In the genomic region with DNA sequence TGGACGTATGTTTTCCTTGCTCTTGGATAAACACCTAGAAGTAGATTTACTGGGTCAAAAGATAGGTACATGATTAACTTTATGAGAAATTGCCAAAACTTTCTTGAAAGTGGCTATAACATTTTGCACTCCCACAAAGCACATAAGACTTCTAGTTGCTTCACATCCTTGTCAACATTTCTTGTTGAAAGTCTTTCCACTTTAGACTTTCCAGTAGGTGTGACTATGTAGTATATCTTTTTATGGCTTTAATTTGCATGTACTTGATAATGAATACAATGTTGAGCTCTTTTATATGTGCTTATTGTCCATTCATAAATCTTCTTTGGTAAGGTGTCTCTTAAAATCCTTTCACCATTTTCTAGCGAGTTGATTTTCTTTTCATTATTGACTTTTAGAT, we compare ENCODE assay signal across 25 cellular contexts.
DNase-seq lines count a peak whose midpoint lies in the region; ATAC-seq, FAIRE-seq and TF ChIP-seq lines count a peak whose summit lies in the region.
"Had no signal": no experiment of that assay in that cellular context is flagged by ENCODE, and none has a peak within 500 bp of the region (broad histone marks: within the 10 kb centered on the region; RNA-seq: fewer than 3 reads in every experiment).

No MANE protein-coding gene starts in this region.

- DNase-seq in D721Med (ENCODE audit: insufficient read length, low spot score) (no peak), left colon (no peak), small intestine (peak; percentile 34), Peyer's patch (no peak), MV-4-11 (lab: John Stamatoyannopoulos, UW) (no peak)
- DNase-seq: 8988T; AML-193; Caco-2; Calu3; CD4-positive, alpha-beta T cell; CD8-positive, alpha-beta T cell; DMS 273 treated with DMSO at 0.1 percent for 48 hours; DMS153; DMS53; DMS79; DND-41; EL; GDM1 had no signal

- TF ChIP-seq CTCF in D721Med (IDR thresholded peaks at IDR 0.05; ENCODE audit: insufficient read depth, missing control alignments): no peak
- TF ChIP-seq CTCF in Peyer's patch (IDR thresholded peaks at IDR 0.05): no peak

- no peaks in the 10 kb centered on the region for H3K4me1 ChIP-seq in small intestine (ENCODE audit: control insufficient read depth in 2 of 2, insufficient read depth in 1 of 2, low read depth in 1 of 2, low read length in 1 of 2)
- H3K4me1 ChIP-seq in Peyer's patch: peaks cover 0 to 3% (median 0%) of the 10 kb centered on the region in 4 donors

- H3K4me3 ChIP-seq in small intestine (ENCODE audit: low read depth in 1 of 2, low read length in 2 of 2): no peak overlapping the region
- H3K4me3 ChIP-seq in Peyer's patch: no peak overlapping the region
- H3K4me3 ChIP-seq: BLaER1 treated with 17β-estradiol and CSF1 and Interleukin-3, amounts not matched to agents 10 nM and 100 nM; GM12878 had no signal

- peak; percentile 56 for FAIRE-seq in D721Med (lab: Jason Lieb, UNC)
- no peak for FAIRE-seq in small intestine (lab: Jason Lieb, UNC)
- FAIRE-seq: GM12878, GM12892, GM18507, GM19239 had no signal

- H3K27me3 ChIP-seq in small intestine (ENCODE audit: control insufficient read depth in 2 of 2, insufficient read depth in 2 of 2, low read length in 2 of 2) (peaks cover 0 to under 1% of the 10 kb centered on the region in 2 donors), Peyer's patch (no peaks in the 10 kb centered on the region)
- H3K27me3 ChIP-seq: BLaER1 treated with 17β-estradiol and CSF1 and Interleukin-3, amounts not matched to agents 10 nM and 100 nM had no signal

- no peak overlapping the region for H3K27ac ChIP-seq in small intestine (ENCODE audit: low read depth in 1 of 2, low read length in 1 of 2)
- no peak overlapping the region for H3K27ac ChIP-seq in Peyer's patch
- H3K27ac ChIP-seq: BLaER1 treated with 17β-estradiol and CSF1 and Interleukin-3, amounts not matched to agents 10 nM and 100 nM; C4-2B had no signal

- no peak for TF ChIP-seq POLR2A in Peyer's patch (IDR thresholded peaks at IDR 0.05)

- H3K36me3 ChIP-seq in small intestine (ENCODE audit: control insufficient read depth in 2 of 2, insufficient read depth in 2 of 2, low read length in 2 of 2) (no peaks in the 10 kb centered on the region), Peyer's patch (no peaks in the 10 kb centered on the region)
- H3K36me3 ChIP-seq: BLaER1 treated with 17β-estradiol and CSF1 and Interleukin-3, amounts not matched to agents 10 nM and 100 nM had no signal

- ATAC-seq in left colon (peak; percentile 69), SK-N-SH treated with all-trans-retinoic acid at 6 μM for 48 hours (no peak)
- ATAC-seq: CD8-positive, alpha-beta T cell; GM12878 had no signal

- no peaks in the 10 kb centered on the region for H3K9me3 ChIP-seq in small intestine (ENCODE audit: control insufficient read depth, low read depth)
- H3K9me3 ChIP-seq in Peyer's patch: no peaks in the 10 kb centered on the region

- intact Hi-C loops in left colon (cut with DNase I, micrococcal nuclease): no loop called here

- 20 to 34% (median 25%) methylated on average over 2 of the region's 2 CpGs for WGBS in small intestine, 3 donors

TF ChIP-seq in SK-N-SH treated with all-trans-retinoic acid at 6 μM for 48 hours, 23 proteins besides CTCF, POLR2A, EP300 and RAD21:
- TF ChIP-seq ZC3H10 (CRISPR knock-in tag; IDR thresholded peaks at IDR 0.05) (no peak), TCF4 (CRISPR knock-in tag; IDR thresholded peaks at IDR 0.05; ENCODE audit: borderline replicate concordance) (no peak), ZFP3 (CRISPR knock-in tag; IDR thresholded peaks at IDR 0.05) (no peak), ZFP30 (CRISPR knock-in tag; IDR thresholded peaks at IDR 0.05) (no peak), RARB (CRISPR knock-in tag; IDR thresholded peaks at IDR 0.05) (no peak), GLIS3 (CRISPR knock-in tag; IDR thresholded peaks at IDR 0.05) (no peak)
- TF ChIP-seq, protein P1, sequence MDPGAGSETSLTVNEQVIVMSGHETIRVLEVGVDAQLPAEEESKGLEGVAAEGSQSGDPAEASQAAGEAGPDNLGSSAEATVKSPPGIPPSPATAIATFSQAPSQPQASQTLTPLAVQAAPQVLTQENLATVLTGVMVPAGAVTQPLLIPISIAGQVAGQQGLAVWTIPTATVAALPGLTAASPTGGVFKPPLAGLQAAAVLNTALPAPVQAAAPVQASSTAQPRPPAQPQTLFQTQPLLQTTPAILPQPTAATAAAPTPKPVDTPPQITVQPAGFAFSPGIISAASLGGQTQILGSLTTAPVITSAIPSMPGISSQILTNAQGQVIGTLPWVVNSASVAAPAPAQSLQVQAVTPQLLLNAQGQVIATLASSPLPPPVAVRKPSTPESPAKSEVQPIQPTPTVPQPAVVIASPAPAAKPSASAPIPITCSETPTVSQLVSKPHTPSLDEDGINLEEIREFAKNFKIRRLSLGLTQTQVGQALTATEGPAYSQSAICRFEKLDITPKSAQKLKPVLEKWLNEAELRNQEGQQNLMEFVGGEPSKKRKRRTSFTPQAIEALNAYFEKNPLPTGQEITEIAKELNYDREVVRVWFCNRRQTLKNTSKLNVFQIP (CRISPR knock-in tag; IDR thresholded peaks at IDR 0.05; ENCODE audit: borderline replicate concordance, low read depth): no peak
- TF ChIP-seq, protein P2, sequence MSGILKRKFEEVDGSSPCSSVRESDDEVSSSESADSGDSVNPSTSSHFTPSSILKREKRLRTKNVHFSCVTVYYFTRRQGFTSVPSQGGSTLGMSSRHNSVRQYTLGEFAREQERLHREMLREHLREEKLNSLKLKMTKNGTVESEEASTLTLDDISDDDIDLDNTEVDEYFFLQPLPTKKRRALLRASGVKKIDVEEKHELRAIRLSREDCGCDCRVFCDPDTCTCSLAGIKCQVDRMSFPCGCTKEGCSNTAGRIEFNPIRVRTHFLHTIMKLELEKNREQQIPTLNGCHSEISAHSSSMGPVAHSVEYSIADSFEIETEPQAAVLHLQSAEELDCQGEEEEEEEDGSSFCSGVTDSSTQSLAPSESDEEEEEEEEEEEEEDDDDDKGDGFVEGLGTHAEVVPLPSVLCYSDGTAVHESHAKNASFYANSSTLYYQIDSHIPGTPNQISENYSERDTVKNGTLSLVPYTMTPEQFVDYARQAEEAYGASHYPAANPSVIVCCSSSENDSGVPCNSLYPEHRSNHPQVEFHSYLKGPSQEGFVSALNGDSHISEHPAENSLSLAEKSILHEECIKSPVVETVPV (CRISPR knock-in tag; IDR thresholded peaks at IDR 0.05): no peak
TF ChIP-seq in SK-N-SH treated with all-trans-retinoic acid at 6 μM for 48 hours: peak in this region for 0.
